ENCODE assay signal across 8 cellular contexts in genomic region chr16:87384162-87384999, GRCh38. TPM values are rescaled to one million over a fixed set of nuclear protein-coding genes. Genes with fewer than 3 reads are reported as not detected.
DNase-seq lines count a peak whose midpoint lies in the region; ATAC-seq and TF ChIP-seq lines count a peak whose summit lies in the region.

No MANE protein-coding gene starts in this region.

- intact Hi-C loops in dorsolateral prefrontal cortex (cut with DNase I) = loop anchor here in 1 of 2 donors (10.0 kb wide), 1 partner anchor 820 kb away; the partner anchor contains the start of gene FOXC2

- H3K27me3 Mint-ChIP-seq in type B pancreatic cell = peaks cover 3% of the 10 kb centered on the region

- peak overlapping the region; percentile 69 for H3K4me2 ChIP-seq in OCI-LY1 (ENCODE audit: low read length)

- no peaks in the 10 kb centered on the region for H4K20me1 ChIP-seq in OCI-LY1 (ENCODE audit: insufficient read depth, low read length)

- peak overlapping the region; percentile 99 for H3K27ac Mint-ChIP-seq in type B pancreatic cell

- H3K27ac ChIP-seq in OCI-LY1 (ENCODE audit: low read depth, low read length, poor library complexity, severe bottlenecking) (peak overlapping the region; percentile 71), dorsolateral prefrontal cortex (peak overlapping the region; percentile 60 to 99 (median 94)), mesodermal cell (ENCODE audit: low read depth, low read length, severe bottlenecking) (peak overlapping the region; percentile 90)

- no peaks in the 10 kb centered on the region for H3F3A ChIP-seq in OCI-LY1 (ENCODE audit: insufficient read depth, low read length)

- peaks cover 24% of the 10 kb centered on the region for H3K79me2 ChIP-seq in OCI-LY1 (ENCODE audit: insufficient read depth, low read length)

- 8 to 12% methylated on average over 65 to 66 of the region's 69 CpGs for WGBS in mesodermal cell (ENCODE audit: insufficient coverage in 2 of 2), 2 experiments

- H3K9me3 ChIP-seq in OCI-LY1 (ENCODE audit: low read length) (no peaks in the 10 kb centered on the region), mesodermal cell (ENCODE audit: control insufficient read depth, low read length) (no peaks in the 10 kb centered on the region)

- peaks cover 41% of the 10 kb centered on the region for H3K4me1 Mint-ChIP-seq in type B pancreatic cell (ENCODE audit: unreplicated experiment)

- H3K4me1 ChIP-seq in OCI-LY1 (ENCODE audit: insufficient read depth, low read length, severe bottlenecking) (peaks cover 55% of the 10 kb centered on the region), mesodermal cell (ENCODE audit: control insufficient read depth, insufficient read depth, low read length, poor library complexity, severe bottlenecking) (peaks cover 22% of the 10 kb centered on the region)

- H3K9me3 Mint-ChIP-seq in type B pancreatic cell = no peaks in the 10 kb centered on the region

- no peak overlapping the region for H2AFZ ChIP-seq in OCI-LY1 (ENCODE audit: low read length)

- H3K4me3 ChIP-seq in OCI-LY1 (ENCODE audit: low read depth, low read length, poor library complexity, severe bottlenecking) (peak overlapping the region; percentile 88), dorsolateral prefrontal cortex (peak overlapping the region; percentile 61 to 94 (median 80)), mesodermal cell (ENCODE audit: extremely low read depth, insufficient read depth, low read length, poor library complexity, severe bottlenecking) (peak overlapping the region; percentile 62)

- peak overlapping the region; percentile 69 for H3K9ac ChIP-seq in OCI-LY1 (ENCODE audit: low read length)

- H3K27me3 ChIP-seq in OCI-LY1 (ENCODE audit: insufficient read depth, low read length) (no peaks in the 10 kb centered on the region), dorsolateral prefrontal cortex (no peaks in the 10 kb centered on the region)

- ATAC-seq in HG02943 (IDR thresholded peaks at IDR 0.05; ENCODE audit: low read depth, unreplicated experiment) (peak; percentile 33), GM21367 (IDR thresholded peaks at IDR 0.05; ENCODE audit: unreplicated experiment) (no peak)

- H3K9me2 ChIP-seq in OCI-LY1 (ENCODE audit: low read depth, low read length) = no peaks in the 10 kb centered on the region

- H3K4me3 Mint-ChIP-seq in type B pancreatic cell = peak overlapping the region; percentile 93

- peak; percentile 26 to 32 for DNase-seq in stimulated activated CD8-positive, alpha-beta memory T cell treated with anti-CD3 and anti-CD28 coated beads, Interleukin-15, amount 100 ng/mL, for 48 hours (ENCODE audit: low read depth in 2 of 2)
- no peak for DNase-seq in stimulated activated CD8-positive, alpha-beta memory T cell treated with anti-CD3 and anti-CD28 coated beads, Interleukin-4, amount 100 ng/mL, for 48 hours
- peak in 4 of 10 donors; percentile 50 to 80 (median 66) for DNase-seq in dorsolateral prefrontal cortex
- DNase-seq in type B pancreatic cell (ENCODE audit: extremely low spot score, unreplicated experiment) = no peak

- no peaks in the 10 kb centered on the region for H3K36me3 Mint-ChIP-seq in type B pancreatic cell

- TF ChIP-seq CTCF in OCI-LY1 (IDR thresholded peaks at IDR 0.05; ENCODE audit: low read length) (no peak), dorsolateral prefrontal cortex (IDR thresholded peaks at IDR 0.05 in 54 of 56, conservative IDR thresholded peaks at IDR 0.05 in 2 of 56; ENCODE audit: low read depth in 1 of 56, partially characterized antibody in 56 of 56) (peak in 11 of 56 donors; percentile 5 to 33 (median 17)), type B pancreatic cell (conservative IDR thresholded peaks at IDR 0.05) (no peak)

- 0 out of 2 replicates have a peak, but pooled peaks cover 5% of the 10 kb centered on the region for H3K36me3 ChIP-seq in OCI-LY1 (ENCODE audit: insufficient read depth, low read length)
- H3K36me3 ChIP-seq in mesodermal cell (ENCODE audit: control insufficient read depth, insufficient read depth, low read length) = no peaks in the 10 kb centered on the region

RNA-seq across cellular contexts. Expression of gene FBXO31, which starts 0.8 kb away (rescaled TPM):
- total RNA-seq in dorsolateral prefrontal cortex (100 to 1,000 TPM in 6 of 120 experiments, 10 to 100 TPM in 114; 43.6 to 107 (median 78.8) TPM), type B pancreatic cell (ENCODE audit: low replicate concordance) (26.5 and 35.1 TPM in 2 replicates)
- 14.8 TPM for polyA plus RNA-seq in mesodermal cell (2013, experiment 1 of 2)
- 11.5 TPM for polyA plus RNA-seq in mesodermal cell (2013, experiment 2 of 2)

RNA-seq across cellular contexts. Expression of gene MAP1LC3B, which starts 7.8 kb away (rescaled TPM):
- total RNA-seq in dorsolateral prefrontal cortex = 100 to 1,000 TPM in 115 of 120 experiments, 10 to 100 TPM in 5; 88.4 to 163 (median 131) TPM
- 114 TPM for polyA plus RNA-seq in mesodermal cell (2013, experiment 1 of 2)
- 115 TPM for polyA plus RNA-seq in mesodermal cell (2013, experiment 2 of 2)
- 44.4 and 58.5 TPM in 2 replicates for total RNA-seq in type B pancreatic cell (ENCODE audit: low replicate concordance)

Comparison
In these comparisons a context has a peak if more than half of its experiments do, and no peak if none do; other contexts are left out.
1. DNase-seq: peak in stimulated activated CD8-positive, alpha-beta memory T cell treated with anti-CD3 and anti-CD28 coated beads, Interleukin-15, amount 100 ng/mL, for 48 hours (2 of 2); none in stimulated activated CD8-positive, alpha-beta memory T cell treated with anti-CD3 and anti-CD28 coated beads, Interleukin-4, amount 100 ng/mL, for 48 hours (single experiment) and type B pancreatic cell (single experiment).
2. Peak in every context shown above with its lines, with median percentiles within 50 percentile points of each other: H3K27ac ChIP-seq and H3K4me3 ChIP-seq.